In the genomic region with DNA sequence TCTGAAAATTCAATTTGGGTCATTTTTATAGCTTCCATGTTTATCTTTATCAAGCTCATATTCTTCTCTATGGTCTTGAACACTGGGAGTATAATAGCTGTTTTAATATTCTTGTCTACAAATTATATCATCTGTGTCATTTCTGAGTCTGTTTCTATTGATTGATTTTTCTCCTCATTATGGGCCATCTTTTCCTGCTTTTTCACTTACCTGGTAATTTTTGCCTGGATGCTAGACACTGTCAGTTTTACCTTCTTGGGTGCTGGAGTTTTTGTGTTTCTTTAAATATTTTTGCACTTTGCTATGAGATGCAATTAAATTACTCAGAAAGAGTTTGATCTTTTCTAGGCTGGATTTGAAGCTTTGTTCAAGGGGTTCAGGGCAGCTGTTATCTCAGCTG, we compare ENCODE assay signal across 31 cellular contexts. TPM values are rescaled to one million over a fixed set of nuclear protein-coding genes. Genes with fewer than 3 reads are reported as not detected.
DNase-seq lines count a peak whose midpoint lies in the region; ATAC-seq and TF ChIP-seq lines count a peak whose summit lies in the region.
"Had no signal": no experiment of that assay in that cellular context is flagged by ENCODE, and none has a peak within 500 bp of the region (broad histone marks: within the 10 kb centered on the region; RNA-seq: fewer than 3 reads in every experiment).

No MANE protein-coding gene starts in this region.

- POLR2A ChIA-PET in activated CD4-positive, alpha-beta T cell treated with anti-CD3 and anti-CD28 coated beads for 36 hours (lab: Charles Lee): no interaction called here
- POLR2A ChIA-PET in HEK293 (lab: Yijun Ruan, JAX): interaction anchor here (0.6 kb wide), 1 partner anchor 22 kb away, joined by 6 read pairs; no protein-coding TSS in a partner anchor

- H3K4me3 Mint-ChIP-seq in activated CD4-positive, alpha-beta T cell treated with anti-CD3 and anti-CD28 coated beads for 36 hours: no peak overlapping the region
- H3K4me3 Mint-ChIP-seq: B cell; CD14-positive monocyte; CD4-positive, alpha-beta memory T cell; CD4-positive, alpha-beta T cell; CD4-positive, CD25-positive, alpha-beta regulatory T cell; CD8-positive, alpha-beta memory T cell; CD8-positive, alpha-beta T cell had no signal

- H3K9me3 ChIP-seq in HEK293 (ENCODE audit: control insufficient read depth, insufficient read depth, low read depth, low read length): no peaks in the 10 kb centered on the region
- H3K9me3 ChIP-seq: A549, BE2C had no signal

- peaks cover 24% of the 10 kb centered on the region for H3K4me1 Mint-ChIP-seq in activated CD4-positive, alpha-beta T cell treated with anti-CD3 and anti-CD28 coated beads for 36 hours
- H3K4me1 Mint-ChIP-seq: CD8-positive, alpha-beta memory T cell had no signal

- no peak overlapping the region for H3K27ac ChIP-seq in HEK293 (ENCODE audit: extremely low read depth, low read depth, low read length)
- H3K27ac ChIP-seq: 22Rv1; A549; BLaER1; BLaER1 treated with 17β-estradiol and CSF1 and Interleukin-3, amounts not matched to agents 10 nM and 100 nM; C4-2B had no signal

- H3K27ac Mint-ChIP-seq in activated CD4-positive, alpha-beta T cell treated with anti-CD3 and anti-CD28 coated beads for 36 hours: peak overlapping the region; percentile 10
- H3K27ac Mint-ChIP-seq: B cell; CD14-positive monocyte; CD4-positive, alpha-beta T cell; CD4-positive, CD25-positive, alpha-beta regulatory T cell; CD8-positive, alpha-beta memory T cell; CD8-positive, alpha-beta T cell had no signal

- H3K4me1 ChIP-seq in HEK293 (ENCODE audit: control insufficient read depth, insufficient read depth, low read length): no peaks in the 10 kb centered on the region
- H3K4me1 ChIP-seq: BE2C, BLaER1, Caco-2 had no signal

- H3K9me3 Mint-ChIP-seq in activated CD4-positive, alpha-beta T cell treated with anti-CD3 and anti-CD28 coated beads for 36 hours (ENCODE audit: low read depth): peaks cover 6% of the 10 kb centered on the region
- H3K9me3 Mint-ChIP-seq: CD4-positive, alpha-beta T cell had no signal

- no peak overlapping the region for H3K4me3 ChIP-seq in HEK293 (ENCODE audit: low read depth, low read length)
- H3K4me3 ChIP-seq: A549; BLaER1; BLaER1 treated with 17β-estradiol and CSF1 and Interleukin-3, amounts not matched to agents 10 nM and 100 nM had no signal

- CTCF ChIA-PET in activated CD4-positive, alpha-beta T cell treated with anti-CD3 and anti-CD28 coated beads for 36 hours (lab: Charles Lee): interaction anchor here (0.6 to 1.8 kb wide), 2 partner anchors 11 to 709 kb away, joined by 3 to 9 read pairs; no protein-coding TSS in a partner anchor
- CTCF ChIA-PET in HEK293 (lab: Yijun Ruan, JAX): interaction anchor here (0.5 kb wide), 1 partner anchor 301 kb away, joined by 7 read pairs; no protein-coding TSS in a partner anchor

- TF ChIP-seq CTCF in HEK293 (tag by site-specific recombination; IDR thresholded peaks at IDR 0.05): no peak

- no peaks in the 10 kb centered on the region for H3K27me3 Mint-ChIP-seq in activated CD4-positive, alpha-beta T cell treated with anti-CD3 and anti-CD28 coated beads for 36 hours
- H3K27me3 Mint-ChIP-seq: CD4-positive, alpha-beta T cell had no signal

- H3K36me3 ChIP-seq in HEK293 (ENCODE audit: control insufficient read depth in 2 of 2, insufficient read depth in 1 of 2, low read length in 2 of 2): no peaks in the 10 kb centered on the region
- H3K36me3 ChIP-seq: BE2C; BLaER1; BLaER1 treated with 17β-estradiol and CSF1 and Interleukin-3, amounts not matched to agents 10 nM and 100 nM had no signal

- intact Hi-C loops in activated CD4-positive, alpha-beta T cell treated with anti-CD3 and anti-CD28 coated beads for 36 hours (cut with DNase I, micrococcal nuclease): no loop called here

- no peaks in the 10 kb centered on the region for H3K36me3 Mint-ChIP-seq in activated CD4-positive, alpha-beta T cell treated with anti-CD3 and anti-CD28 coated beads for 36 hours (ENCODE audit: low read depth)

- no peak for ATAC-seq in activated CD4-positive, alpha-beta T cell treated with anti-CD3 and anti-CD28 coated beads for 36 hours
- ATAC-seq in HG03432 (IDR thresholded peaks at IDR 0.05; ENCODE audit: unreplicated experiment): no peak
- ATAC-seq: A549; CD8-positive, alpha-beta T cell had no signal

- no peak for DNase-seq in activated CD4-positive, alpha-beta T cell treated with anti-CD3 and anti-CD28 coated beads for 36 hours
- no peak for DNase-seq in activated CD4-positive, alpha-beta T cell treated with anti-CD3 and anti-CD28 coated beads for 1 hour
- DNase-seq: 8988T; ACHN; AML-193; BE2C; C1 segment of cervical spinal cord; Caco-2; Calu3; CD4-positive, alpha-beta memory T cell; CD4-positive, alpha-beta T cell; CD4-positive, CD25-positive, alpha-beta regulatory T cell; CD8-positive, alpha-beta memory T cell; CD8-positive, alpha-beta T cell; COR-L47; DMS 273 treated with DMSO at 0.1 percent for 48 hours; DMS153; DMS53; DMS79; DMS79 treated with DMSO at 0.1 percent for 48 hours; DND-41; EL had no signal

TF ChIP-seq in HEK293, 187 proteins besides CTCF, POLR2A, EP300 and RAD21:
- TF ChIP-seq ZNF670 (tag by site-specific recombination; IDR thresholded peaks at IDR 0.05; ENCODE audit: low read depth): no peak
- TF ChIP-seq, protein P1, sequence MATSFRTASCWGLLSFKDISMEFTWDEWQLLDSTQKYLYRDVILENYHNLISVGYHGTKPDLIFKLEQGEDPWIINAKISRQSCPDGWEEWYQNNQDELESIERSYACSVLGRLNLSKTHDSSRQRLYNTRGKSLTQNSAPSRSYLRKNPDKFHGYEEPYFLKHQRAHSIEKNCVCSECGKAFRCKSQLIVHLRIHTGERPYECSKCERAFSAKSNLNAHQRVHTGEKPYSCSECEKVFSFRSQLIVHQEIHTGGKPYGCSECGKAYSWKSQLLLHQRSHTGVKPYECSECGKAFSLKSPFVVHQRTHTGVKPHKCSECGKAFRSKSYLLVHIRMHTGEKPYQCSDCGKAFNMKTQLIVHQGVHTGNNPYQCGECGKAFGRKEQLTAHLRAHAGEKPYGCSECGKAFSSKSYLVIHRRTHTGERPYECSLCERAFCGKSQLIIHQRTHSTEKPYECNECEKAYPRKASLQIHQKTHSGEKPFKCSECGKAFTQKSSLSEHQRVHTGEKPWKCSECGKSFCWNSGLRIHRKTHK (tag by site-specific recombination; IDR thresholded peaks at IDR 0.05): peak; percentile 87
- TF ChIP-seq ZIC2 (tag by site-specific recombination; IDR thresholded peaks at IDR 0.05): no peak

RNA-seq across cellular contexts. Expression of a gene that starts 26.8 kb away (rescaled TPM):
- total RNA-seq in activated CD4-positive, alpha-beta T cell treated with anti-CD3 and anti-CD28 coated beads for 36 hours: 10 to 100 TPM; 17.9 to 28.7 TPM
